Comparison of ENCODE assay signal across 26 cellular contexts in genomic region chr1:17400725-17401341, GRCh38. TPM values are rescaled to one million over a fixed set of nuclear protein-coding genes. Genes with fewer than 3 reads are reported as not detected.
"Had no signal": no experiment of that assay in that cellular context is flagged by ENCODE, and none has a peak within 500 bp of the region (broad histone marks: within the 10 kb centered on the region; RNA-seq: fewer than 3 reads in every experiment).

No MANE protein-coding gene starts in this region.

- DNase-seq: activated CD4-positive, alpha-beta memory T cell treated with anti-CD3 and anti-CD28 coated beads for 36 hours; activated CD4-positive, alpha-beta T cell treated with anti-CD3 and anti-CD28 coated beads for 48 hours; activated gamma-delta T cell treated with Interleukin-2 at 50 U/mL for 16 hours; amygdala; colonic mucosa; dorsolateral prefrontal cortex; gastrocnemius medialis; hippocampal formation; midbrain; nucleus accumbens; sigmoid colon; stimulated activated CD4-positive, alpha-beta T cell treated with anti-CD3 and anti-CD28 coated beads, Interleukin-15, amount 100 ng/mL, for 24 hours; stomach; T1000 had no signal

- H3K27me3 ChIP-seq: colonic mucosa, dorsolateral prefrontal cortex, esophagus muscularis mucosa, gastrocnemius medialis, sigmoid colon, stomach, suprapubic skin, tibial nerve had no signal

- H3K36me3 Mint-ChIP-seq: activated CD4-positive, alpha-beta memory T cell treated with anti-CD3 and anti-CD28 coated beads for 36 hours; activated naive CD4-positive, alpha-beta T cell treated with anti-CD3 and anti-CD28 coated beads, Interleukin-2, amount 50 U/mL, for 24 hours; natural killer cell treated with Interleukin-12 subunit alpha and Interleukin-12 subunit beta and Interleukin-15 and Interleukin-18, amount 100 ng/mL, for 72 hours; stimulated activated memory B cell treated with anti-CD40 and anti-IgM and Interleukin-4, amounts not matched to agents 10 μg/mL and 1 μg/mL and 100 μg/mL, for 72 hours had no signal

- FAIRE-seq: bronchial epithelial cell, islet of Langerhans had no signal

- H3K4me2 ChIP-seq: smooth muscle cell had no signal

- H3K9me3 Mint-ChIP-seq: activated CD4-positive, alpha-beta memory T cell treated with anti-CD3 and anti-CD28 coated beads for 36 hours; activated naive CD4-positive, alpha-beta T cell treated with anti-CD3 and anti-CD28 coated beads, Interleukin-2, amount 50 U/mL, for 24 hours; natural killer cell treated with Interleukin-12 subunit alpha and Interleukin-12 subunit beta and Interleukin-15 and Interleukin-18, amount 100 ng/mL, for 72 hours; stimulated activated memory B cell treated with anti-CD40 and anti-IgM and Interleukin-4, amounts not matched to agents 10 μg/mL and 1 μg/mL and 100 μg/mL, for 72 hours; T-helper 1 cell treated with Interleukin-12 subunit alpha and Interleukin-12 subunit beta and Interleukin-4 antibody, amounts not matched to agents 30 μg/mL and 1 μg/mL, for 36 hours had no signal

- H3K27ac ChIP-seq: colonic mucosa, dorsolateral prefrontal cortex, esophagus muscularis mucosa, gastrocnemius medialis, sigmoid colon, stomach, suprapubic skin, tibial nerve had no signal

- H3K4me1 Mint-ChIP-seq: activated naive CD4-positive, alpha-beta T cell treated with anti-CD3 and anti-CD28 coated beads, Interleukin-2, amount 50 U/mL, for 24 hours had no signal

- H3K9me3 ChIP-seq: colonic mucosa, esophagus muscularis mucosa, gastrocnemius medialis, sigmoid colon, stomach, suprapubic skin, tibial nerve had no signal

- H3K36me3 ChIP-seq: colonic mucosa, esophagus muscularis mucosa, gastrocnemius medialis, sigmoid colon, stomach, suprapubic skin, tibial nerve had no signal

- H3K4me1 ChIP-seq: colonic mucosa, gastrocnemius medialis, sigmoid colon, tibial nerve had no signal

- H3K4me3 Mint-ChIP-seq: activated CD4-positive, alpha-beta memory T cell treated with anti-CD3 and anti-CD28 coated beads for 36 hours; activated naive CD4-positive, alpha-beta T cell treated with anti-CD3 and anti-CD28 coated beads, Interleukin-2, amount 50 U/mL, for 24 hours; natural killer cell treated with Interleukin-12 subunit alpha and Interleukin-12 subunit beta and Interleukin-15 and Interleukin-18, amount 100 ng/mL, for 72 hours; stimulated activated memory B cell treated with anti-CD40 and anti-IgM and Interleukin-4, amounts not matched to agents 10 μg/mL and 1 μg/mL and 100 μg/mL, for 72 hours; T-helper 1 cell treated with Interleukin-12 subunit alpha and Interleukin-12 subunit beta and Interleukin-4 antibody, amounts not matched to agents 30 μg/mL and 1 μg/mL, for 36 hours had no signal

- H3K27me3 Mint-ChIP-seq: activated CD4-positive, alpha-beta memory T cell treated with anti-CD3 and anti-CD28 coated beads for 36 hours; activated naive CD4-positive, alpha-beta T cell treated with anti-CD3 and anti-CD28 coated beads, Interleukin-2, amount 50 U/mL, for 24 hours; natural killer cell treated with Interleukin-12 subunit alpha and Interleukin-12 subunit beta and Interleukin-15 and Interleukin-18, amount 100 ng/mL, for 72 hours; stimulated activated memory B cell treated with anti-CD40 and anti-IgM and Interleukin-4, amounts not matched to agents 10 μg/mL and 1 μg/mL and 100 μg/mL, for 72 hours had no signal

- ATAC-seq: gastrocnemius medialis; natural killer cell treated with Interleukin-12 subunit alpha and Interleukin-12 subunit beta and Interleukin-15 and Interleukin-18, amount 100 ng/mL, for 72 hours; stimulated activated memory B cell treated with anti-CD40 and anti-IgM and Interleukin-4, amounts not matched to agents 10 μg/mL and 1 μg/mL and 100 μg/mL, for 72 hours had no signal

- H3K4me3 ChIP-seq: colonic mucosa, dorsolateral prefrontal cortex, esophagus muscularis mucosa, gastrocnemius medialis, sigmoid colon, smooth muscle cell, stomach, suprapubic skin, tibial nerve had no signal

- H3K27ac Mint-ChIP-seq: activated CD4-positive, alpha-beta memory T cell treated with anti-CD3 and anti-CD28 coated beads for 36 hours; activated naive CD4-positive, alpha-beta T cell treated with anti-CD3 and anti-CD28 coated beads, Interleukin-2, amount 50 U/mL, for 24 hours; natural killer cell treated with Interleukin-12 subunit alpha and Interleukin-12 subunit beta and Interleukin-15 and Interleukin-18, amount 100 ng/mL, for 72 hours; stimulated activated memory B cell treated with anti-CD40 and anti-IgM and Interleukin-4, amounts not matched to agents 10 μg/mL and 1 μg/mL and 100 μg/mL, for 72 hours; T-helper 1 cell treated with Interleukin-12 subunit alpha and Interleukin-12 subunit beta and Interleukin-4 antibody, amounts not matched to agents 30 μg/mL and 1 μg/mL, for 36 hours had no signal

RNA-seq across cellular contexts. Expression of gene PADI6, which starts 28.8 kb away (rescaled TPM):
- total RNA-seq: activated CD4-positive, alpha-beta memory T cell treated with anti-CD3 and anti-CD28 coated beads for 36 hours; bronchial epithelial cell; colonic mucosa; dorsolateral prefrontal cortex; esophagus muscularis mucosa; gastrocnemius medialis; liver; natural killer cell treated with Interleukin-12 subunit alpha and Interleukin-12 subunit beta and Interleukin-15 and Interleukin-18, amount 100 ng/mL, for 72 hours; sigmoid colon; smooth muscle cell; stomach; suprapubic skin; tibial nerve; urinary bladder had no signal
- polyA plus RNA-seq: liver, sigmoid colon, smooth muscle cell, stomach, urinary bladder had no signal
